In the genomic region with DNA sequence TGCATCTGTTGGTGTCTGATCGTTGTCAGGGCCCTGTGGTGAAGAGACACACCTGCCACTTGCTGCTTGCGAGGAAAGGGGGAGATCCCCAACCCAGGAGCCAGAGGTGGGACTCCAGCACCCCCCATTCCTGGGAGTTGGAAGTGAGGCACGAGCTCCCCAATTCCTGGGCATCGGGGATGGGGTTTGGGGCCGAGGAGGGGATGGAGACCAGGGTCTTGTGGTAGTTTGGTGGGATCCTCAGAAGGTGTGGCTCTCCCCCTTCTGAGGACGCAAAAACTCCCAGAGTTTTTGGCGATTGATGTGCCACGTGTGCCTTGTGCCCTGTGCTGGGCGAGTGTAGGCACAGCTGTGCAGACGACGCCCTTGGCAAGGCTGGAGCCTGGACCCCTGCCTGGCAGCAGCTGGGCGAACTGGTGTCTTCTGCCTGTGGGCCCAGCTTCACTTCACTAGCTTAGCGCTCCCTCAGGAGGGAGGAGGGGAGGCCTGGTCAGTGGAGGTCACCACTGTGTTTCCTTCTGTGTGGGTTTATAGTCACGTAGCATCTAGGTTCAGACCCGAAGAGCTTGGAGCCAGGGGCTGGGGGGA, we compare ENCODE assay signal across 8 cellular contexts. TPM values are rescaled to one million over a fixed set of nuclear protein-coding genes. Genes with fewer than 3 reads are reported as not detected.
DNase-seq lines count a peak whose midpoint lies in the region; ATAC-seq and TF ChIP-seq lines count a peak whose summit lies in the region.

No MANE protein-coding gene starts in this region.

- no peak for ATAC-seq in activated CD8-positive, alpha-beta T cell treated with anti-CD3 and anti-CD28 coated beads for 36 hours
- ATAC-seq in GM21529 (IDR thresholded peaks at IDR 0.05; ENCODE audit: unreplicated experiment) (no peak), HG02798 (IDR thresholded peaks at IDR 0.05; ENCODE audit: poor library complexity, unreplicated experiment) (no peak)

- no peaks in the 10 kb centered on the region for H3K9me3 Mint-ChIP-seq in T-helper 1 cell treated with Interleukin-12 subunit alpha and Interleukin-12 subunit beta and Interleukin-4 antibody, amounts not matched to agents 30 μg/mL and 1 μg/mL, for 36 hours
- no peaks in the 10 kb centered on the region for H3K9me3 Mint-ChIP-seq in activated CD8-positive, alpha-beta T cell treated with anti-CD3 and anti-CD28 coated beads for 36 hours
- H3K9me3 Mint-ChIP-seq in stimulated activated naive CD8-positive, alpha-beta T cell treated with anti-CD3 and anti-CD28 coated beads, Interleukin-15, Interleukin-2, amounts not matched to agents 100 ng/mL and 50 ng/mL, for 24 hours: no peaks in the 10 kb centered on the region

- peaks cover 19% of the 10 kb centered on the region for H3K4me1 Mint-ChIP-seq in T-helper 1 cell treated with Interleukin-12 subunit alpha and Interleukin-12 subunit beta and Interleukin-4 antibody, amounts not matched to agents 30 μg/mL and 1 μg/mL, for 36 hours (ENCODE audit: low read depth)
- peaks cover 30% of the 10 kb centered on the region for H3K4me1 Mint-ChIP-seq in activated CD8-positive, alpha-beta T cell treated with anti-CD3 and anti-CD28 coated beads for 36 hours (ENCODE audit: low read depth)
- H3K4me1 Mint-ChIP-seq in stimulated activated naive CD8-positive, alpha-beta T cell treated with anti-CD3 and anti-CD28 coated beads, Interleukin-15, Interleukin-2, amounts not matched to agents 100 ng/mL and 50 ng/mL, for 24 hours (ENCODE audit: low read depth): peaks cover 34% of the 10 kb centered on the region

- CTCF ChIA-PET in activated CD8-positive, alpha-beta T cell treated with anti-CD3 and anti-CD28 coated beads for 36 hours (lab: Charles Lee): interaction anchor here (0.9 to 7.4 kb wide), 5 partner anchors 10 to 23 kb away, joined by 3 to 44 read pairs (median 3); a partner anchor contains a TSS

- H3K27ac Mint-ChIP-seq in T-helper 1 cell treated with Interleukin-12 subunit alpha and Interleukin-12 subunit beta and Interleukin-4 antibody, amounts not matched to agents 30 μg/mL and 1 μg/mL, for 36 hours: peak overlapping the region; percentile 36
- H3K27ac Mint-ChIP-seq in activated CD8-positive, alpha-beta T cell treated with anti-CD3 and anti-CD28 coated beads for 36 hours: peak overlapping the region; percentile 99
- H3K27ac Mint-ChIP-seq in stimulated activated naive CD8-positive, alpha-beta T cell treated with anti-CD3 and anti-CD28 coated beads, Interleukin-15, Interleukin-2, amounts not matched to agents 100 ng/mL and 50 ng/mL, for 24 hours: peak overlapping the region; percentile 74

- H3K4me3 Mint-ChIP-seq in T-helper 1 cell treated with Interleukin-12 subunit alpha and Interleukin-12 subunit beta and Interleukin-4 antibody, amounts not matched to agents 30 μg/mL and 1 μg/mL, for 36 hours: peak overlapping the region; percentile 99
- peak overlapping the region; percentile 99 for H3K4me3 Mint-ChIP-seq in activated CD8-positive, alpha-beta T cell treated with anti-CD3 and anti-CD28 coated beads for 36 hours
- H3K4me3 Mint-ChIP-seq in stimulated activated naive CD8-positive, alpha-beta T cell treated with anti-CD3 and anti-CD28 coated beads, Interleukin-15, Interleukin-2, amounts not matched to agents 100 ng/mL and 50 ng/mL, for 24 hours: peak overlapping the region; percentile 99

- no peaks in the 10 kb centered on the region for H3K27me3 Mint-ChIP-seq in T-helper 1 cell treated with Interleukin-12 subunit alpha and Interleukin-12 subunit beta and Interleukin-4 antibody, amounts not matched to agents 30 μg/mL and 1 μg/mL, for 36 hours (ENCODE audit: low read depth)
- no peaks in the 10 kb centered on the region for H3K27me3 Mint-ChIP-seq in activated CD8-positive, alpha-beta T cell treated with anti-CD3 and anti-CD28 coated beads for 36 hours
- H3K27me3 Mint-ChIP-seq in stimulated activated naive CD8-positive, alpha-beta T cell treated with anti-CD3 and anti-CD28 coated beads, Interleukin-15, Interleukin-2, amounts not matched to agents 100 ng/mL and 50 ng/mL, for 24 hours: no peaks in the 10 kb centered on the region

- TF ChIP-seq CTCF in activated CD8-positive, alpha-beta T cell treated with anti-CD3 and anti-CD28 coated beads for 36 hours (IDR thresholded peaks at IDR 0.05): no peak

- H3K27ac ChIP-seq in layer of hippocampus (ENCODE audit: low read depth, low read length): peak overlapping the region; percentile 97

- H3K27me3 ChIP-seq in layer of hippocampus (ENCODE audit: control insufficient read depth, insufficient read depth, low read length): no peaks in the 10 kb centered on the region

- intact Hi-C loops in activated CD8-positive, alpha-beta T cell treated with anti-CD3 and anti-CD28 coated beads for 36 hours (cut with micrococcal nuclease): no loop called here

- POLR2A ChIA-PET in activated CD8-positive, alpha-beta T cell treated with anti-CD3 and anti-CD28 coated beads for 36 hours (lab: Charles Lee): interaction anchor here (0.6 to 5.7 kb wide), 5 partner anchors 10 to 373 kb away, joined by 3 to 59 read pairs (median 3); a partner anchor contains a TSS

- DNase-seq in T-helper 1 cell (no peak), NCI-H446 treated with DMSO at 0.1 percent for 48 hours (lab: John Stamatoyannopoulos, UW) (no peak)
- no peak for DNase-seq in activated CD8-positive, alpha-beta T cell treated with anti-CD3 and anti-CD28 coated beads for 36 hours

- H3K36me3 Mint-ChIP-seq in T-helper 1 cell treated with Interleukin-12 subunit alpha and Interleukin-12 subunit beta and Interleukin-4 antibody, amounts not matched to agents 30 μg/mL and 1 μg/mL, for 36 hours (ENCODE audit: low read depth): peaks cover 2% of the 10 kb centered on the region
- peaks cover 35% of the 10 kb centered on the region for H3K36me3 Mint-ChIP-seq in activated CD8-positive, alpha-beta T cell treated with anti-CD3 and anti-CD28 coated beads for 36 hours (ENCODE audit: low read depth)
- H3K36me3 Mint-ChIP-seq in stimulated activated naive CD8-positive, alpha-beta T cell treated with anti-CD3 and anti-CD28 coated beads, Interleukin-15, Interleukin-2, amounts not matched to agents 100 ng/mL and 50 ng/mL, for 24 hours (ENCODE audit: low read depth): peaks cover 14% of the 10 kb centered on the region

RNA-seq across cellular contexts. Expression of a gene that starts 2.6 kb away (rescaled TPM):
- 100 to 1,000 TPM; 375 to 376 TPM for total RNA-seq in activated CD8-positive, alpha-beta T cell treated with anti-CD3 and anti-CD28 coated beads for 36 hours

RNA-seq across cellular contexts. Expression of a gene that starts 7.0 kb away (rescaled TPM):
- 1 to 10 TPM; 3.4 to 3.5 TPM for total RNA-seq in activated CD8-positive, alpha-beta T cell treated with anti-CD3 and anti-CD28 coated beads for 36 hours

RNA-seq across cellular contexts. Expression of a gene that starts 22.9 kb away (rescaled TPM):
- total RNA-seq in activated CD8-positive, alpha-beta T cell treated with anti-CD3 and anti-CD28 coated beads for 36 hours: 10 to 100 TPM in 1 of 2 experiments, 1 to 10 TPM in 1; 9.7 to 10.8 TPM

RNA-seq across cellular contexts. Expression of a gene that starts 33.6 kb away (rescaled TPM):
- 10 to 100 TPM; 67.8 to 68.3 TPM for total RNA-seq in activated CD8-positive, alpha-beta T cell treated with anti-CD3 and anti-CD28 coated beads for 36 hours

RNA-seq across cellular contexts. Expression of a gene that starts 39.6 kb away (rescaled TPM):
- 10 to 100 TPM; 22.2 to 23.5 TPM for total RNA-seq in activated CD8-positive, alpha-beta T cell treated with anti-CD3 and anti-CD28 coated beads for 36 hours

Comparison
In these comparisons a context has a peak if more than half of its experiments do, and no peak if none do; other contexts are left out.
1. H3K27ac Mint-ChIP-seq: peak in every context shown above with its lines; median percentile 99 in activated CD8-positive, alpha-beta T cell treated with anti-CD3 and anti-CD28 coated beads for 36 hours; 74 in stimulated activated naive CD8-positive, alpha-beta T cell treated with anti-CD3 and anti-CD28 coated beads, Interleukin-15, Interleukin-2, amounts not matched to agents 100 ng/mL and 50 ng/mL, for 24 hours; 36 in T-helper 1 cell treated with Interleukin-12 subunit alpha and Interleukin-12 subunit beta and Interleukin-4 antibody, amounts not matched to agents 30 μg/mL and 1 μg/mL, for 36 hours.